Comparison of ENCODE assay signal across 11 cellular contexts in genomic region chr4:128310266-128310697, GRCh38. TPM values are rescaled to one million over a fixed set of nuclear protein-coding genes. Genes with fewer than 3 reads are reported as not detected.
DNase-seq lines count a peak whose midpoint lies in the region; ATAC-seq and TF ChIP-seq lines count a peak whose summit lies in the region.
"Had no signal": no experiment of that assay in that cellular context is flagged by ENCODE, and none has a peak within 500 bp of the region (broad histone marks: within the 10 kb centered on the region; RNA-seq: fewer than 3 reads in every experiment).

No MANE protein-coding gene starts in this region.

- no peaks in the 10 kb centered on the region for H3K27me3 ChIP-seq in esophagus squamous epithelium
- H3K27me3 ChIP-seq: ovary had no signal

- TF ChIP-seq CTCF in HFF-Myc (IDR thresholded peaks at IDR 0.05; ENCODE audit: low read depth, low read length, missing control alignments) = peak; percentile 36
- no peak for TF ChIP-seq CTCF in esophagus squamous epithelium (IDR thresholded peaks at IDR 0.05)
- no peak for TF ChIP-seq CTCF in GM10248 (IDR thresholded peaks at IDR 0.05; ENCODE audit: control extremely low read depth, extremely low read depth, low read depth, missing control alignments)

- peak; percentile 84 for ATAC-seq in sciatic nerve

- 73 to 77% methylated on average over 5 to 6 of the region's 6 CpGs for WGBS in esophagus squamous epithelium, 2 donors

- DNase-seq in HFF-Myc (ENCODE audit: extremely low read depth, low read depth) (no peak), SHP77 (lab: John Stamatoyannopoulos, UW) (peak; percentile 77), globus pallidus (ENCODE audit: low spot score) (peak; percentile 15), sciatic nerve (ENCODE audit: low spot score) (peak; percentile 58), esophagus squamous epithelium (lab: John Stamatoyannopoulos, UW) (no peak), GM10248 (ENCODE audit: extremely low spot score) (no peak)
- no peak for DNase-seq in stimulated activated CD4-positive, alpha-beta T cell treated with anti-CD3 and anti-CD28 coated beads, Interleukin-2, amount 100 ng/mL, for 24 hours
- no peak for DNase-seq in activated CD4-positive, alpha-beta T cell treated with anti-CD3 and anti-CD28 coated beads, Interleukin-2, amount 50 U/mL, for 48 hours
- DNase-seq: NCI-H774; stimulated activated naive CD4-positive, alpha-beta T cell treated with Interleukin-2 at 50 U/mL for 16 hours had no signal

- peaks cover 0 to 35% (median 8%) of the 10 kb centered on the region in 3 donors for H3K4me1 ChIP-seq in esophagus squamous epithelium

- peak overlapping the region in 1 of 4 donors; percentile 21 for H3K27ac ChIP-seq in esophagus squamous epithelium
- H3K27ac ChIP-seq: ovary had no signal

- H3K36me3 ChIP-seq in esophagus squamous epithelium = peaks cover 0 to 5% (median 0%) of the 10 kb centered on the region in 3 donors
- H3K36me3 ChIP-seq: ovary had no signal

- H3K9me3 ChIP-seq in esophagus squamous epithelium = no peaks in the 10 kb centered on the region
- H3K9me3 ChIP-seq: ovary had no signal

- intact Hi-C loops in sciatic nerve (cut with DNase I) (no loop called here), esophagus squamous epithelium (cut with DNase I) (no loop called here)

- CTCF ChIA-PET in GM10248 (lab: Yijun Ruan, JAX) = interaction anchor here (2.5 kb wide), 1 partner anchor 13 kb away, joined by 5 read pairs; no protein-coding TSS in a partner anchor

- POLR2A ChIA-PET in GM10248 (lab: Yijun Ruan, JAX) = no interaction called here

- no peak for TF ChIP-seq POLR2A in esophagus squamous epithelium (IDR thresholded peaks at IDR 0.05)

- H3K4me3 ChIP-seq in HFF-Myc (replicated peaks; ENCODE audit: low read depth, low read length) (no peak overlapping the region), esophagus squamous epithelium (no peak overlapping the region)
- H3K4me3 ChIP-seq: ovary had no signal

RNA-seq across cellular contexts. Expression of gene PGRMC2, which starts 22.7 kb away (rescaled TPM):
- total RNA-seq in sciatic nerve (53.9 TPM), esophagus squamous epithelium (10 to 100 TPM; 13.6 to 39.3 (median 23.0) TPM)

Comparison
In these comparisons a context has a peak if more than half of its experiments do, and no peak if none do; other contexts are left out.
1. DNase-seq: peak in SHP77 (2 of 2), globus pallidus (single experiment) and sciatic nerve (single experiment); none in HFF-Myc (single experiment), stimulated activated CD4-positive, alpha-beta T cell treated with anti-CD3 and anti-CD28 coated beads, Interleukin-2, amount 100 ng/mL, for 24 hours (0 of 2), activated CD4-positive, alpha-beta T cell treated with anti-CD3 and anti-CD28 coated beads, Interleukin-2, amount 50 U/mL, for 48 hours (0 of 2), esophagus squamous epithelium (single experiment) and GM10248 (single experiment).